2 cellular contexts compared by ENCODE assay signal in genomic region chr3:125917020-125917464, GRCh38.
TF ChIP-seq lines count a peak whose summit lies in the region.

No MANE protein-coding gene starts in this region.

TF ChIP-seq in HEK293, 187 proteins besides CTCF, POLR2A, EP300 and RAD21 (continued from another document):
- peak; percentile 90 for TF ChIP-seq PRDM10 (tag by site-specific recombination; IDR thresholded peaks at IDR 0.05)
- TF ChIP-seq ZBTB8A (tag by site-specific recombination; IDR thresholded peaks at IDR 0.05), result peak; percentile 40; the same call in 1 of the 2 replicates
- TF ChIP-seq IKZF3 (tag by site-specific recombination; IDR thresholded peaks at IDR 0.05), result peak; percentile 82
- peak; percentile 9; the same call in 1 of the 2 replicates for TF ChIP-seq KLF17 (tag by site-specific recombination; IDR thresholded peaks at IDR 0.05)
- peak; percentile 95 for TF ChIP-seq ZNF335 (tag by site-specific recombination; conservative IDR thresholded peaks at IDR 0.05)
- peak; percentile 31; the same call in 1 of the 2 replicates for TF ChIP-seq ZBTB20 (tag by site-specific recombination; IDR thresholded peaks at IDR 0.05)
- TF ChIP-seq KLF8 (tag by site-specific recombination; IDR thresholded peaks at IDR 0.05), result peak; percentile 12; the same call in 1 of the 2 replicates
- peak; percentile 49; the same call in 1 of the 2 replicates for TF ChIP-seq WT1 (tag by site-specific recombination; IDR thresholded peaks at IDR 0.05)
- 0 out of 2 replicates have a peak, but pooled peaks have one; percentile 70 for TF ChIP-seq ZNF660 (tag by site-specific recombination; IDR thresholded peaks at IDR 0.05)
- 0 out of 2 replicates have a peak, but pooled peaks have one; percentile 33 for TF ChIP-seq ZXDB (tag by site-specific recombination; IDR thresholded peaks at IDR 0.05)
TF ChIP-seq in HEK293: peak in this region for 15; not testable (repeated sequence) for 172.

TF ChIP-seq in K562, 482 proteins besides CTCF, POLR2A, EP300 and RAD21 (continued from another document):
- peak; percentile 30; the same call in 1 of the 2 replicates for TF ChIP-seq MGA (IDR thresholded peaks at IDR 0.05)
